In genomic region chr6:79117752-79118151, GRCh38 we compare ENCODE assay signal across 23 cellular contexts. TPM values are rescaled to one million over a fixed set of nuclear protein-coding genes. Genes with fewer than 3 reads are reported as not detected.
A peak's percentile ranks its signal among the peaks of the same experiment; 100 is the strongest.
DNase-seq lines count a peak whose midpoint lies in the region; ATAC-seq, FAIRE-seq and TF ChIP-seq lines count a peak whose summit lies in the region.
"Had no signal": no experiment of that assay in that cellular context is flagged by ENCODE, and none has a peak within 500 bp of the region (broad histone marks: within the 10 kb centered on the region; RNA-seq: fewer than 3 reads in every experiment).

No MANE protein-coding gene starts in this region.

- H2AFZ ChIP-seq in Loucy (ENCODE audit: low read length), result peak overlapping the region; percentile 73; the same call in 1 of the 2 replicates
- H2AFZ ChIP-seq in K562 (ENCODE audit: low read depth, low read length), result no peak overlapping the region; the same call in 1 of the 2 replicates

- no peaks in the 10 kb centered on the region for H3K9me3 ChIP-seq in Loucy (ENCODE audit: insufficient read depth, low read depth, low read length)
- no peaks in the 10 kb centered on the region for H3K9me3 ChIP-seq in K562 (replicated peaks; ENCODE audit: control insufficient read depth, insufficient read depth, low read depth, low read length)
- H3K9me3 ChIP-seq: upper lobe of right lung had no signal

- H4K20me1 ChIP-seq in Loucy (ENCODE audit: insufficient read depth, low read length, poor library complexity, severe bottlenecking) (no peaks in the 10 kb centered on the region), K562 (replicated peaks; ENCODE audit: control insufficient read depth, insufficient read depth, low read length) (no peaks in the 10 kb centered on the region)

- CTCF ChIA-PET in K562 (lab: Yijun Ruan, JAX; ENCODE audit: low intra/inter-chr PET ratio), result no interaction called here

- H3K9ac ChIP-seq in Loucy (ENCODE audit: low read depth, low read length, poor library complexity, severe bottlenecking), result no peak overlapping the region
- H3K9ac ChIP-seq in K562 (ENCODE audit: insufficient read depth in 1 of 2, low read depth in 2 of 2, low read length in 2 of 2), result no peak overlapping the region

- H3K4me2 ChIP-seq in Loucy (ENCODE audit: low read depth, low read length, poor library complexity, severe bottlenecking) (peak overlapping the region; percentile 36), K562 (ENCODE audit: insufficient read depth, low read length) (no peak overlapping the region)

- no peak for TF ChIP-seq CTCF in Loucy (conservative IDR thresholded peaks at IDR 0.05; ENCODE audit: low read length)
- no peak for TF ChIP-seq CTCF in K562 (IDR thresholded peaks at IDR 0.05 in 2 of 3, conservative IDR thresholded peaks at IDR 0.05 in 1 of 3; ENCODE audit: insufficient read depth in 2 of 3, low read depth in 1 of 3, low read length in 3 of 3)
- TF ChIP-seq CTCF in foreskin fibroblast (IDR thresholded peaks at IDR 0.05; ENCODE audit: low read depth, low read length), result no peak

- no peaks in the 10 kb centered on the region for H3K27me3 ChIP-seq in Loucy (ENCODE audit: insufficient read depth, low read length, poor library complexity, severe bottlenecking)
- H3K27me3 ChIP-seq in K562 (ENCODE audit: control insufficient read depth in 2 of 2, insufficient read depth in 2 of 2, low read length in 2 of 2), result no peaks in the 10 kb centered on the region
- H3K27me3 ChIP-seq: upper lobe of right lung had no signal

- peak; percentile 33; the same call in 2 of the 3 replicates for ATAC-seq in K562
- no peak for ATAC-seq in GM18505 (IDR thresholded peaks at IDR 0.05; ENCODE audit: unreplicated experiment)
- ATAC-seq: activated T-cell treated with anti-CD3 and anti-CD28 coated beads, Interleukin-2, amount 50 U/mL, for 72 hours; stimulated activated effector memory CD8-positive, alpha-beta T cell treated with anti-CD3 and anti-CD28 coated beads, Interleukin-12 subunit alpha, Interleukin-12 subunit beta, amount 100 ng/mL, for 72 hours; upper lobe of right lung had no signal

- H3K4me3 ChIP-seq in Loucy (ENCODE audit: low read length, poor library complexity, severe bottlenecking) (peak overlapping the region; percentile 22), K562 (no peak overlapping the region), foreskin fibroblast (ENCODE audit: low read depth in 1 of 2, low read length in 2 of 2) (no peak overlapping the region)
- H3K4me3 ChIP-seq: upper lobe of right lung had no signal

- H3K9me2 ChIP-seq in Loucy (replicated peaks; ENCODE audit: low read depth, low read length), result no peaks in the 10 kb centered on the region

- BruUV-seq in K562 (replicated peaks; lab: Mats Ljungman, UMichigan), result no TSS peak

- FAIRE-seq in K562 (lab: Jason Lieb, UNC), result no peak

- TF ChIP-seq POLR2A in K562 (conservative IDR thresholded peaks at IDR 0.05) (no peak), GM18505 (IDR thresholded peaks at IDR 0.05; ENCODE audit: borderline replicate concordance, extremely low read depth, insufficient read depth, insufficient read length) (no peak)

- H3F3A ChIP-seq in Loucy (ENCODE audit: low read depth), result no peaks in the 10 kb centered on the region

- no peak overlapping the region for H3K27ac ChIP-seq in K562 (ENCODE audit: extremely low read depth, low read depth, low read length)
- H3K27ac ChIP-seq: upper lobe of right lung had no signal

- no peak for TF ChIP-seq RAD21 in K562 (CRISPR knock-in tag; conservative IDR thresholded peaks at IDR 0.05 in 1 of 2, IDR thresholded peaks at IDR 0.05 in 1 of 2)

- H3K36me3 ChIP-seq in Loucy (ENCODE audit: insufficient read depth, low read length), result no peaks in the 10 kb centered on the region
- no peaks in the 10 kb centered on the region for H3K36me3 ChIP-seq in K562 (ENCODE audit: control insufficient read depth, insufficient read depth, low read length)
- H3K36me3 ChIP-seq: upper lobe of right lung had no signal

- H3K9me1 ChIP-seq in K562 (ENCODE audit: control insufficient read depth, insufficient read depth, low read length), result no peaks in the 10 kb centered on the region

- peak; percentile 16 for DNase-seq in A172 (ENCODE audit: low spot score)
- DNase-seq in K562 (ENCODE audit: extremely low read depth in 1 of 4, low spot score in 3 of 4), result peak in 1 of 4 experiments; percentile 10
- DNase-seq in foreskin fibroblast, result peak; percentile 19 to 50
- no peak for DNase-seq in D341Med (ENCODE audit: low spot score)
- DNase-seq in NCI-H2227 (lab: John Stamatoyannopoulos, UW; ENCODE audit: unreplicated experiment), result no peak
- DNase-seq in C1 segment of cervical spinal cord (lab: John Stamatoyannopoulos, UW), result no peak
- DNase-seq: 8988T; activated naive CD4-positive, alpha-beta T cell treated with anti-CD3 and anti-CD28 coated beads for 36 hours; activated T-cell treated with anti-CD3 and anti-CD28 coated beads, Interleukin-2, amount 50 U/mL, for 72 hours; CD8-positive, alpha-beta memory T cell; DMS53; H9; NCI-H1417; NCI-H2081 treated with DMSO at 0.1 percent for 48 hours; NCI-H446; NCI-H82; retina; SHP77; stimulated activated CD4-positive, alpha-beta T cell treated with anti-CD3 and anti-CD28 coated beads, Interleukin-2, amount 100 ng/mL, for 48 hours; upper lobe of right lung had no signal

- in situ Hi-C loops in K562 (cut with MboI), result no loop called here

- H3K4me1 ChIP-seq in Loucy (ENCODE audit: insufficient read depth, low read length, poor library complexity, severe bottlenecking) (peaks cover 51% of the 10 kb centered on the region), K562 (replicated peaks in 1 of 2; ENCODE audit: control insufficient read depth in 2 of 2, insufficient read depth in 2 of 2, low read length in 2 of 2) (no peaks in the 10 kb centered on the region)
- H3K4me1 ChIP-seq: upper lobe of right lung had no signal

- intact Hi-C loops in K562 (cut with micrococcal nuclease), result no loop called here

- H3K79me2 ChIP-seq in Loucy (ENCODE audit: insufficient read depth, low read length) (no peaks in the 10 kb centered on the region), K562 (ENCODE audit: control insufficient read depth, insufficient read depth, low read length) (no peaks in the 10 kb centered on the region)

- WGBS in K562 (ENCODE audit: insufficient coverage, low coverage, missing lambda C conversion rate), result 0% methylated on average over 2 of the region's 2 CpGs

- POLR2A ChIA-PET in K562 (lab: Yijun Ruan, JAX), result no interaction called here

- no peak for TF ChIP-seq EP300 in K562 (IDR thresholded peaks at IDR 0.05; ENCODE audit: low read length)

TF ChIP-seq in K562, 482 proteins besides CTCF, POLR2A, EP300 and RAD21 (continues in another document):
- TF ChIP-seq ZNF75A (CRISPR knock-in tag; IDR thresholded peaks at IDR 0.05), result no peak
- no peak for TF ChIP-seq ZKSCAN8 (CRISPR knock-in tag; IDR thresholded peaks at IDR 0.05)
- 0 out of 2 replicates have a peak, but pooled peaks have one; percentile 5 for TF ChIP-seq JUND (IDR thresholded peaks at IDR 0.05; ENCODE audit: borderline replicate concordance, low read depth, low read length)
- TF ChIP-seq JUND (tag; IDR thresholded peaks at IDR 0.05; ENCODE audit: borderline replicate concordance, low read depth, low read length), result peak; percentile 49; the same call in 1 of the 3 replicates
- no peak for TF ChIP-seq SMAD1 (IDR thresholded peaks at IDR 0.05; ENCODE audit: low read depth, low read length, partially characterized antibody)
- TF ChIP-seq SAP30 (IDR thresholded peaks at IDR 0.05; ENCODE audit: borderline replicate concordance, insufficient read depth, low read depth, low read length, poor library complexity, severe bottlenecking), result no peak
- TF ChIP-seq FOSL1 (tag; conservative IDR thresholded peaks at IDR 0.05), result peak; percentile 82
- peak; percentile 43; the same call in 1 of the 2 replicates for TF ChIP-seq USF2 (CRISPR knock-in tag; IDR thresholded peaks at IDR 0.05)
- TF ChIP-seq GABPA (tag; conservative IDR thresholded peaks at IDR 0.05; ENCODE audit: low read depth), result 0 out of 2 replicates have a peak, but pooled peaks have one; percentile 22
- TF ChIP-seq ZZZ3 (IDR thresholded peaks at IDR 0.05), result no peak

RNA-seq across cellular contexts. Expression of gene PHIP, which starts 39.7 kb away (rescaled TPM):
- total RNA-seq in A172 (2014; rRNA removed; shearing (Covaris generic)), result 21.8 and 24.5 TPM in 2 replicates
- total RNA-seq in K562 (2011; cell fraction: chromatin; rRNA removed; ENCODE audit: low replicate concordance), result 26.0 and 101 TPM in 2 replicates
- total RNA-seq in K562 (2011; cell fraction: nucleolus; rRNA removed), result 15.3 and 21.2 TPM in 2 replicates
- total RNA-seq in K562 (2011; cell fraction: nucleoplasm; rRNA removed), result 33.0 and 44.9 TPM in 2 replicates
- 16.1 and 16.5 TPM in 2 replicates for total RNA-seq in K562 (2014; rRNA removed)
- total RNA-seq in K562 (2014; rRNA removed; fragmentation: Illumina TruSeq; extraction: Trizol), result 35.3 and 38.3 TPM in 2 replicates
- 33.1 and 36.3 TPM in 2 replicates for total RNA-seq in K562 (2015; rRNA removed; fragmentation: Illumina TruSeq; extraction: Trizol)
- 25.0 and 25.3 TPM in 2 replicates for total RNA-seq in K562 (2021)
- polyA plus RNA-seq in K562 (2011; rRNA removed), result 9.3 and 12.5 TPM in 2 replicates
- polyA plus RNA-seq in K562 (2011; cell fraction: cytosol; rRNA removed), result 1.9 and 4.0 TPM in 2 replicates
- 21.6 and 25.9 TPM in 2 replicates for polyA plus RNA-seq in K562 (2011; cell fraction: nucleus; rRNA removed)
- polyA plus RNA-seq in K562 (2012), result 13.5 and 14.2 TPM in 2 replicates
- polyA plus RNA-seq in K562 (2014; fragmentation: Illumina TruSeq; extraction: Trizol), result 16.4 and 19.2 TPM in 2 replicates
- polyA plus RNA-seq in K562 (2014; fragmentation: Nextera tagmentation; extraction: Ambion mirVana), result 1 to 10 TPM; 8.1 to 8.9 TPM
- 8.7 and 9.7 TPM in 2 replicates for polyA plus RNA-seq in K562 (2014; rRNA removed)
- polyA minus RNA-seq in K562 (2011; rRNA and poly(A)+ RNA removed), result 56.0 and 67.0 TPM in 2 replicates
- 19.2 and 21.2 TPM in 2 replicates for polyA minus RNA-seq in K562 (2011; cell fraction: cytosol; rRNA and poly(A)+ RNA removed)
- polyA minus RNA-seq in K562 (2011; cell fraction: nucleus; rRNA and poly(A)+ RNA removed), result 55.1 and 107 TPM in 2 replicates

Comparison
In these comparisons a context has a peak if more than half of its experiments do, and no peak if none do; other contexts are left out.
1. DNase-seq: peak in A172 (single experiment) and foreskin fibroblast (2 of 2); none in D341Med (single experiment), NCI-H2227 (single experiment) and C1 segment of cervical spinal cord (0 of 14).